ENCODE assay signal across 1 cellular context in the genomic region with DNA sequence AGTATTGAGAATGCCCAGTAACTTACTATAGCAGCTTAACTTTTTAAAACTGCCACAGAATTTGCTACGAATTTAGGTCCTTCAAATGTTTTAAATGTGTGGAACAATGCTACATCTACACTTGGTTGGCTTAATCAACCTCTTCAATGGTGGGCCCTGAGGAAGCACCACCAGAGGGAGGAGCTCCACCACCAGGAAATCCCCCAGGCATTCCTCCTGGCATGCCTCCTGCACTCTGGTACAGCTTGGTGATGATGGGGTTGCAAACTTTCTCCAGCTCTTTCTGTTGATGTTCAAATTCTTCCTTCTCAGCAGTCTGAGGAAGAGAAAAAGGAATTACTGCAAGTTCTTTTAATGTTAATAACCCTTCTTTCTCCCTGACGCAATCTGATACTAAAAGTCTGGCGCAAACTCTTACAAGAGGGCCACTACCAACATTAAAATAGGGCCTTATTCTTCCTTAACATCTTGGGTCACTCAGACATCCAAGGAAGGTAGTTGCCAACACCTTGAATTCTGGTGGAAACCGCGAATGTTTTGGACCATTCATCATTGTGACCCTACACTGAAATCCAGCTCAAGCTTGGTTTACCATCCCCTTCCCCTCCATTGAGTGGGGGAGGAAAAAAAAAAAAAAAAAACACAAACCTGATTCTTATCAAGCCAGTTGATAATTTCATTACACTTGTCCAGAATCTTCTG.
A peak's percentile ranks its signal among the peaks of the same experiment; 100 is the strongest.
TF ChIP-seq lines count a peak whose summit lies in the region.

No MANE protein-coding gene starts in this region.

TF ChIP-seq in HCT116, 20 proteins besides CTCF, POLR2A, EP300 and RAD21:
- TF ChIP-seq SRF (IDR thresholded peaks at IDR 0.05; ENCODE audit: low read depth) (no peak), SP1 (IDR thresholded peaks at IDR 0.05; ENCODE audit: low read depth) (no peak), SIN3A (IDR thresholded peaks at IDR 0.05; ENCODE audit: low read depth) (no peak), POLR2AphosphoS5 (IDR thresholded peaks at IDR 0.05; ENCODE audit: low read depth, low read length) (0 out of 2 replicates have a peak, but pooled peaks have one; percentile 9), TCF7L2 (IDR thresholded peaks at IDR 0.05; ENCODE audit: borderline replicate concordance, extremely low read depth, insufficient read depth, insufficient read length) (no peak), YY1 (IDR thresholded peaks at IDR 0.05; ENCODE audit: extremely low read depth, insufficient replicate concordance, low read depth, low read length) (no peak)
